29 cellular contexts compared by ENCODE assay signal in genomic region chr5:176785184-176786145, GRCh38. TPM values are rescaled to one million over a fixed set of nuclear protein-coding genes. Genes with fewer than 3 reads are reported as not detected.
DNase-seq lines count a peak whose midpoint lies in the region; ATAC-seq and TF ChIP-seq lines count a peak whose summit lies in the region.
"Had no signal": no experiment of that assay in that cellular context is flagged by ENCODE, and none has a peak within 500 bp of the region (broad histone marks: within the 10 kb centered on the region; RNA-seq: fewer than 3 reads in every experiment).

No MANE protein-coding gene starts in this region.

- DNase-seq in DMS 273 (lab: John Stamatoyannopoulos, UW; ENCODE audit: unreplicated experiment) (peak; percentile 66), DMS 273 treated with DMSO at 0.1 percent for 48 hours (lab: John Stamatoyannopoulos, UW) (no peak), NCI-H69 (lab: John Stamatoyannopoulos, UW) (peak; percentile 57), endodermal cell (no peak), osteoblast (ENCODE audit: insufficient read length, low spot score, missing footprints) (peak; percentile 80), omental fat pad (ENCODE audit: low spot score) (no peak), NCI-H2171 (lab: John Stamatoyannopoulos, UW) (no peak)
- no peak for DNase-seq in CD8-positive, alpha-beta T cell
- DNase-seq: activated CD4-positive, alpha-beta T cell treated with anti-CD3 and anti-CD28 coated beads, Interleukin-2, amount 10 ng/mL, durations not matched to agents 7 days and 5 days; activated effector memory CD4-positive, alpha-beta T cell treated with Interleukin-2 at 50 U/mL for 16 hours; CD4-positive, alpha-beta T cell; effector memory CD8-positive, alpha-beta T cell; Karpas-422; naive thymus-derived CD8-positive, alpha-beta T cell; NCI-H1417 treated with DMSO at 0.1 percent for 48 hours; NCI-H2029 treated with DMSO at 0.1 percent for 48 hours; NCI-H226; NCI-H774; occipital lobe; small intestine; stimulated activated naive B cell treated with anti-CD40 and anti-IgM and Interleukin-4, amounts not matched to agents 10 μg/mL and 1 μg/mL and 100 μg/mL, for 72 hours; T-cell; trophoblast cell had no signal

- 76 to 88% methylated on average over 7 to 27 of the region's 27 CpGs for WGBS in endodermal cell (ENCODE audit: insufficient coverage in 1 of 2, insufficient read length in 1 of 2), 2 experiments

- H3K4me1 ChIP-seq in endodermal cell (ENCODE audit: control insufficient read depth, insufficient read depth, low read length) (peaks cover 12% of the 10 kb centered on the region), osteoblast (ENCODE audit: insufficient read depth, low read length) (no peaks in the 10 kb centered on the region)
- no peaks in the 10 kb centered on the region for H3K4me1 ChIP-seq in CD8-positive, alpha-beta T cell (ENCODE audit: insufficient read depth, low read length)
- H3K4me1 ChIP-seq: HAP-1 had no signal

- ATAC-seq in omental fat pad (ENCODE audit: low FRiP score): no peak
- no peak for ATAC-seq in CD8-positive, alpha-beta T cell
- ATAC-seq: effector memory CD8-positive, alpha-beta T cell; naive thymus-derived CD8-positive, alpha-beta T cell; stimulated activated naive B cell treated with anti-CD40 and anti-IgM and Interleukin-4, amounts not matched to agents 10 μg/mL and 1 μg/mL and 100 μg/mL, for 72 hours; T-cell had no signal

- CTCF ChIA-PET in CD8-positive, alpha-beta T cell (lab: Charles Lee): no interaction called here

- POLR2A ChIA-PET in CD8-positive, alpha-beta T cell (lab: Charles Lee): no interaction called here

- H3K79me2 ChIP-seq in osteoblast (ENCODE audit: insufficient read depth, low read length): no peaks in the 10 kb centered on the region

- no peak overlapping the region for H3K4me2 ChIP-seq in osteoblast (ENCODE audit: insufficient read depth, low read length)

- no peak overlapping the region for H3K4me3 Mint-ChIP-seq in endodermal cell
- H3K4me3 Mint-ChIP-seq in CD8-positive, alpha-beta T cell: no peak overlapping the region
- H3K4me3 Mint-ChIP-seq: activated CD4-positive, alpha-beta T cell treated with anti-CD3 and anti-CD28 coated beads, Interleukin-2, amount 10 ng/mL, durations not matched to agents 7 days and 5 days; activated naive CD8-positive, alpha-beta T cell; CD4-positive, alpha-beta T cell; effector memory CD8-positive, alpha-beta T cell; naive thymus-derived CD8-positive, alpha-beta T cell; stimulated activated naive B cell treated with anti-CD40 and anti-IgM and Interleukin-4, amounts not matched to agents 10 μg/mL and 1 μg/mL and 100 μg/mL, for 72 hours; T-cell had no signal

- no peaks in the 10 kb centered on the region for H4K20me1 ChIP-seq in osteoblast (ENCODE audit: insufficient read depth, low read length)

- H3K27ac ChIP-seq in endodermal cell (ENCODE audit: low read depth, low read length): no peak overlapping the region
- H3K27ac ChIP-seq in osteoblast (ENCODE audit: low read depth, low read length): no peak overlapping the region
- no peak overlapping the region for H3K27ac ChIP-seq in CD8-positive, alpha-beta T cell (ENCODE audit: low read depth, low read length)
- H3K27ac ChIP-seq: 22Rv1, coronary artery had no signal

- H3K9me3 ChIP-seq in endodermal cell (ENCODE audit: control insufficient read depth, low read length) (no peaks in the 10 kb centered on the region), osteoblast (ENCODE audit: low read depth, low read length) (no peaks in the 10 kb centered on the region)
- H3K9me3 ChIP-seq in CD8-positive, alpha-beta T cell (ENCODE audit: low read length): no peaks in the 10 kb centered on the region
- H3K9me3 ChIP-seq: HAP-1 had no signal

- peaks cover 4% of the 10 kb centered on the region for H3K27me3 Mint-ChIP-seq in endodermal cell (ENCODE audit: insufficient read depth)
- peaks cover 37% of the 10 kb centered on the region for H3K27me3 Mint-ChIP-seq in CD8-positive, alpha-beta T cell (ENCODE audit: low read depth)

- H3K9me3 Mint-ChIP-seq in endodermal cell: no peaks in the 10 kb centered on the region
- H3K9me3 Mint-ChIP-seq in CD8-positive, alpha-beta T cell: no peaks in the 10 kb centered on the region
- H3K9me3 Mint-ChIP-seq: activated CD4-positive, alpha-beta T cell treated with anti-CD3 and anti-CD28 coated beads, Interleukin-2, amount 10 ng/mL, durations not matched to agents 7 days and 5 days; CD4-positive, alpha-beta T cell; effector memory CD8-positive, alpha-beta T cell; stimulated activated naive B cell treated with anti-CD40 and anti-IgM and Interleukin-4, amounts not matched to agents 10 μg/mL and 1 μg/mL and 100 μg/mL, for 72 hours; T-cell; WTC11 had no signal

- intact Hi-C loops in CD8-positive, alpha-beta T cell (cut with DNase I, micrococcal nuclease): no loop called here

- H3K4me1 Mint-ChIP-seq in endodermal cell: peaks cover 34% of the 10 kb centered on the region
- no peaks in the 10 kb centered on the region for H3K4me1 Mint-ChIP-seq in CD8-positive, alpha-beta T cell (ENCODE audit: low read depth)
- H3K4me1 Mint-ChIP-seq: naive thymus-derived CD8-positive, alpha-beta T cell; stimulated activated naive B cell treated with anti-CD40 and anti-IgM and Interleukin-4, amounts not matched to agents 10 μg/mL and 1 μg/mL and 100 μg/mL, for 72 hours had no signal

- no peak overlapping the region for H2AFZ ChIP-seq in osteoblast (ENCODE audit: low read length)

- no peak overlapping the region for H3K9ac ChIP-seq in endodermal cell (ENCODE audit: extremely low read depth, low read length, poor library complexity, severe bottlenecking)

- H3K4me3 ChIP-seq in endodermal cell (ENCODE audit: low read length) (no peak overlapping the region), osteoblast (ENCODE audit: insufficient read depth, low read length) (no peak overlapping the region)
- H3K4me3 ChIP-seq in CD8-positive, alpha-beta T cell (ENCODE audit: low read depth, low read length): no peak overlapping the region
- H3K4me3 ChIP-seq: coronary artery, HAP-1 had no signal

- no peaks in the 10 kb centered on the region for H3K27me3 ChIP-seq in endodermal cell (ENCODE audit: control insufficient read depth, insufficient read depth, low read length, poor library complexity, severe bottlenecking)
- peaks cover 44% of the 10 kb centered on the region for H3K27me3 ChIP-seq in osteoblast (ENCODE audit: insufficient read depth, low read length)
- H3K27me3 ChIP-seq in CD8-positive, alpha-beta T cell (ENCODE audit: insufficient read depth, low read length): no peaks in the 10 kb centered on the region

- H3K36me3 Mint-ChIP-seq in endodermal cell (ENCODE audit: low read depth): no peaks in the 10 kb centered on the region
- H3K36me3 Mint-ChIP-seq in CD8-positive, alpha-beta T cell: no peaks in the 10 kb centered on the region
- H3K36me3 Mint-ChIP-seq: activated naive CD8-positive, alpha-beta T cell; naive thymus-derived CD8-positive, alpha-beta T cell; stimulated activated naive B cell treated with anti-CD40 and anti-IgM and Interleukin-4, amounts not matched to agents 10 μg/mL and 1 μg/mL and 100 μg/mL, for 72 hours; T-cell; WTC11 had no signal

- H3K36me3 ChIP-seq in endodermal cell (ENCODE audit: control insufficient read depth, insufficient read depth, low read length) (no peaks in the 10 kb centered on the region), osteoblast (ENCODE audit: insufficient read depth, low read length) (no peaks in the 10 kb centered on the region)
- H3K36me3 ChIP-seq in CD8-positive, alpha-beta T cell (ENCODE audit: insufficient read depth, low read length): no peaks in the 10 kb centered on the region
- H3K36me3 ChIP-seq: HAP-1 had no signal

- no peak overlapping the region for H3K27ac Mint-ChIP-seq in endodermal cell
- H3K27ac Mint-ChIP-seq in CD8-positive, alpha-beta T cell: no peak overlapping the region
- H3K27ac Mint-ChIP-seq: activated CD4-positive, alpha-beta T cell treated with anti-CD3 and anti-CD28 coated beads, Interleukin-2, amount 10 ng/mL, durations not matched to agents 7 days and 5 days; activated naive CD8-positive, alpha-beta T cell; CD4-positive, alpha-beta T cell; effector memory CD8-positive, alpha-beta T cell; naive thymus-derived CD8-positive, alpha-beta T cell; stimulated activated naive B cell treated with anti-CD40 and anti-IgM and Interleukin-4, amounts not matched to agents 10 μg/mL and 1 μg/mL and 100 μg/mL, for 72 hours; T-cell; WTC11 had no signal

- TF ChIP-seq CTCF in endodermal cell (conservative IDR thresholded peaks at IDR 0.05) (peak; percentile 39), osteoblast (IDR thresholded peaks at IDR 0.05; ENCODE audit: extremely low read depth, low read depth, low read length) (no peak), omental fat pad (IDR thresholded peaks at IDR 0.05) (no peak)
- TF ChIP-seq CTCF in CD8-positive, alpha-beta T cell (IDR thresholded peaks at IDR 0.05): no peak

RNA-seq across cellular contexts. Expression of gene UNC5A, which starts 24.9 kb away (rescaled TPM):
- total RNA-seq in endodermal cell (1 to 10 TPM in 1 of 2 donors, under 1 TPM in 1; 0.89 to 1.4 TPM), osteoblast (not detected in 2 replicates), omental fat pad (under 1 TPM in 3 of 4 donors, not detected in 1; 0.12 to 0.75 (median 0.28) TPM)
- 3.4 TPM for polyA plus RNA-seq in endodermal cell (2013, experiment 1 of 2)
- 3.0 TPM for polyA plus RNA-seq in endodermal cell (2013, experiment 2 of 2)
- total RNA-seq in CD8-positive, alpha-beta T cell: not detected
- total RNA-seq: activated CD4-positive, alpha-beta T cell treated with anti-CD3 and anti-CD28 coated beads, Interleukin-2, amount 10 ng/mL, durations not matched to agents 7 days and 5 days; activated CD8-positive, alpha-beta memory T cell treated with anti-CD3 and anti-CD28 coated beads for 36 hours; CD4-positive, alpha-beta T cell; naive thymus-derived CD8-positive, alpha-beta T cell; T-cell had no signal
- polyA plus RNA-seq: naive thymus-derived CD8-positive, alpha-beta T cell had no signal

Comparison
In these comparisons a context has a peak if more than half of its experiments do, and no peak if none do; other contexts are left out.
1. DNase-seq: peak in DMS 273 (single experiment), NCI-H69 (single experiment) and osteoblast (single experiment); none in DMS 273 treated with DMSO at 0.1 percent for 48 hours (single experiment), endodermal cell (single experiment), omental fat pad (single experiment), NCI-H2171 (single experiment) and CD8-positive, alpha-beta T cell (0 of 7).